29 cellular contexts compared by ENCODE assay signal in genomic region chr18:61574665-61575064, GRCh38.
DNase-seq lines count a peak whose midpoint lies in the region; TF ChIP-seq lines count a peak whose summit lies in the region.
"Had no signal": no experiment of that assay in that cellular context is flagged by ENCODE, and none has a peak within 500 bp of the region (broad histone marks: within the 10 kb centered on the region; RNA-seq: fewer than 3 reads in every experiment).

No MANE protein-coding gene starts in this region.

- no peaks in the 10 kb centered on the region for H4K20me1 ChIP-seq in hepatocyte (ENCODE audit: insufficient read depth, poor library complexity, severe bottlenecking)

- H3K9me3 ChIP-seq in mesodermal cell (ENCODE audit: control insufficient read depth, low read length) = peaks cover 6% of the 10 kb centered on the region
- no peaks in the 10 kb centered on the region for H3K9me3 ChIP-seq in hepatocyte (ENCODE audit: low read depth)
- H3K9me3 ChIP-seq: Caco-2, HAP-1 had no signal

- H2AFZ ChIP-seq in hepatocyte = no peak overlapping the region

- H3K4me1 ChIP-seq in mesodermal cell (ENCODE audit: control insufficient read depth, insufficient read depth, low read length, poor library complexity, severe bottlenecking) = peaks cover 15% of the 10 kb centered on the region
- no peaks in the 10 kb centered on the region for H3K4me1 ChIP-seq in hepatocyte (ENCODE audit: insufficient read depth)
- H3K4me1 ChIP-seq: Caco-2 had no signal

- no peak overlapping the region for H3K4me2 ChIP-seq in hepatocyte
- H3K4me2 ChIP-seq: KMS-11 had no signal

- H3K9me2 ChIP-seq in hepatocyte (replicated peaks; ENCODE audit: insufficient read depth) = no peaks in the 10 kb centered on the region

- TF ChIP-seq CTCF in GM13977 (IDR thresholded peaks at IDR 0.05; ENCODE audit: extremely low read depth, insufficient read depth, missing control alignments) = no peak
- no peak for TF ChIP-seq CTCF in hepatocyte (IDR thresholded peaks at IDR 0.05; ENCODE audit: poor library complexity)

- peak overlapping the region; percentile 30 for H3K27ac ChIP-seq in mesodermal cell (ENCODE audit: low read depth, low read length, severe bottlenecking)
- no peak overlapping the region for H3K27ac ChIP-seq in hepatocyte
- H3K27ac ChIP-seq: 22Rv1, C4-2B, KMS-11 had no signal

- DNase-seq in EH (ENCODE audit: low read depth) (peak; percentile 39), NCI-H446 treated with DMSO at 0.1 percent for 48 hours (lab: John Stamatoyannopoulos, UW) (peak; percentile 9), amniotic epithelial cell (ENCODE audit: low read depth) (peak; percentile 51), GM13977 (ENCODE audit: low spot score) (no peak), hepatocyte (ENCODE audit: low spot score) (no peak), cardiac septum (ENCODE audit: low spot score) (no peak)
- DNase-seq: Caco-2; CD8-positive, alpha-beta T cell; DMS 273 treated with DMSO at 0.1 percent for 48 hours; DMS79; GF-D8; GOT3; HFFc6; NCI-H1092; NCI-H1417 treated with DMSO at 0.1 percent for 48 hours; NCI-H187; NCI-H2171 treated with DMSO at 0.1 percent for 48 hours; NCI-H524 treated with DMSO at 0.1 percent for 48 hours; NCI-H774; NK-92 treated with Interleukin-12 subunit alpha and Interleukin-12 subunit beta, amount 100 ng/mL, for 24 hours; PC-3; RPMI8226; SHP77; SW 1271 had no signal

- H3K4me3 ChIP-seq in mesodermal cell (ENCODE audit: extremely low read depth, insufficient read depth, low read length, poor library complexity, severe bottlenecking) = no peak overlapping the region
- no peak overlapping the region for H3K4me3 ChIP-seq in hepatocyte
- H3K4me3 ChIP-seq: HAP-1 had no signal

- no peaks in the 10 kb centered on the region for H3K27me3 ChIP-seq in hepatocyte

- peaks cover 20% of the 10 kb centered on the region for H3K36me3 ChIP-seq in mesodermal cell (ENCODE audit: control insufficient read depth, insufficient read depth, low read length)
- H3K36me3 ChIP-seq in hepatocyte (replicated peaks; ENCODE audit: insufficient read depth, low read depth) = no peaks in the 10 kb centered on the region
- H3K36me3 ChIP-seq: HAP-1 had no signal

- in situ Hi-C loops in GM13977 (cut with MboI; ENCODE audit: low pct_unique_long_range_greater_than_20kb, low sequenced_read_pairs, unreplicated experiment) = loop anchor here (25.0 kb wide), 1 partner anchor 563 kb away; no protein-coding TSS in a partner anchor

- no peaks in the 10 kb centered on the region for H3K79me2 ChIP-seq in hepatocyte

- intact Hi-C loops in cardiac septum (cut with DNase I) = loop anchor here (10.0 kb wide), 1 partner anchor 320 kb away; the partner anchor contains the start of gene RNF152

Comparison
In these comparisons a context has a peak if more than half of its experiments do, and no peak if none do; other contexts are left out.
1. DNase-seq: peak in EH (single experiment), NCI-H446 treated with DMSO at 0.1 percent for 48 hours (single experiment) and amniotic epithelial cell (single experiment); none in GM13977 (single experiment), hepatocyte (single experiment) and cardiac septum (single experiment).